In genomic region chr3:79866162-79866561, GRCh38 we compare ENCODE assay signal across 29 cellular contexts.
"Had no signal": no experiment of that assay in that cellular context is flagged by ENCODE, and none has a peak within 500 bp of the region (broad histone marks: within the 10 kb centered on the region; RNA-seq: fewer than 3 reads in every experiment).

No MANE protein-coding gene starts in this region.

- H3K27ac Mint-ChIP-seq: stimulated activated effector memory CD8-positive, alpha-beta T cell treated with anti-CD3 and anti-CD28 coated beads, Interleukin-12 subunit alpha, Interleukin-12 subunit beta, amount 100 ng/mL, for 72 hours; stimulated activated memory B cell treated with anti-CD40 and anti-IgM and Interleukin-4, amounts not matched to agents 10 μg/mL and 1 μg/mL and 100 μg/mL, for 72 hours; stimulated activated naive B cell treated with anti-CD40 and anti-IgM and Interleukin-4, amounts not matched to agents 10 μg/mL and 1 μg/mL and 100 μg/mL, for 72 hours; stimulated activated naive CD8-positive, alpha-beta T cell treated with anti-CD3 and anti-CD28 coated beads, Interleukin-15, amount 100 ng/mL, for 72 hours; stimulated activated naive CD8-positive, alpha-beta T cell treated with anti-CD3 and anti-CD28 coated beads, Interleukin-15, Interleukin-2, amounts not matched to agents 100 ng/mL and 50 ng/mL, for 24 hours; type B pancreatic cell had no signal

- DNase-seq: stimulated activated CD4-positive, alpha-beta T cell treated with anti-CD3 and anti-CD28 coated beads, Interleukin-2, amount 100 ng/mL, for 48 hours; stimulated activated CD4-positive, alpha-beta T cell treated with anti-CD3 and anti-CD28 coated beads, Interleukin-4, amount 100 ng/mL, for 1 hour; stimulated activated CD4-positive, alpha-beta T cell treated with anti-CD3 and anti-CD28 coated beads, Interleukin-4, amount 100 ng/mL, for 24 hours; stimulated activated CD4-positive, alpha-beta T cell treated with anti-CD3 and anti-CD28 coated beads, Interleukin-4, amount 100 ng/mL, for 4 hours; stimulated activated CD8-positive, alpha-beta memory T cell treated with anti-CD3 and anti-CD28 coated beads, Interleukin-4, amount 100 ng/mL, for 48 hours; stimulated activated naive B cell treated with anti-CD40 and anti-IgM and Interleukin-4, amounts not matched to agents 10 μg/mL and 1 μg/mL and 100 μg/mL, for 72 hours; stimulated activated naive CD4-positive, alpha-beta T cell; stimulated activated naive CD4-positive, alpha-beta T cell treated with Interleukin-2 at 50 U/mL for 16 hours; stimulated activated naive CD8-positive, alpha-beta T cell treated with anti-CD3 and anti-CD28 coated beads, Interleukin-15, amount 100 ng/mL, for 72 hours; stimulated activated naive CD8-positive, alpha-beta T cell treated with anti-CD3 and anti-CD28 coated beads, Interleukin-15, Interleukin-2, amounts not matched to agents 100 U/mL and 50 U/mL, for 24 hours; stomach; substantia nigra; testis; thyroid gland; tibial artery; transverse colon; trophoblast cell; upper lobe of left lung; upper lobe of right lung; uterus had no signal

- H3K36me3 Mint-ChIP-seq: stimulated activated effector memory CD8-positive, alpha-beta T cell treated with anti-CD3 and anti-CD28 coated beads, Interleukin-12 subunit alpha, Interleukin-12 subunit beta, amount 100 ng/mL, for 72 hours; stimulated activated memory B cell treated with anti-CD40 and anti-IgM and Interleukin-4, amounts not matched to agents 10 μg/mL and 1 μg/mL and 100 μg/mL, for 72 hours; stimulated activated naive B cell treated with anti-CD40 and anti-IgM and Interleukin-4, amounts not matched to agents 10 μg/mL and 1 μg/mL and 100 μg/mL, for 72 hours; type B pancreatic cell had no signal

- H3K4me1 Mint-ChIP-seq: stimulated activated effector memory CD8-positive, alpha-beta T cell treated with anti-CD3 and anti-CD28 coated beads, Interleukin-12 subunit alpha, Interleukin-12 subunit beta, amount 100 ng/mL, for 72 hours; stimulated activated memory B cell treated with anti-CD40 and anti-IgM and Interleukin-4, amounts not matched to agents 10 μg/mL and 1 μg/mL and 100 μg/mL, for 72 hours; stimulated activated naive B cell treated with anti-CD40 and anti-IgM and Interleukin-4, amounts not matched to agents 10 μg/mL and 1 μg/mL and 100 μg/mL, for 72 hours; stimulated activated naive CD8-positive, alpha-beta T cell treated with anti-CD3 and anti-CD28 coated beads, Interleukin-15, amount 100 ng/mL, for 72 hours had no signal

- FAIRE-seq: urothelium cell line had no signal

- H3K4me3 Mint-ChIP-seq: stimulated activated effector memory CD8-positive, alpha-beta T cell treated with anti-CD3 and anti-CD28 coated beads, Interleukin-12 subunit alpha, Interleukin-12 subunit beta, amount 100 ng/mL, for 72 hours; stimulated activated memory B cell treated with anti-CD40 and anti-IgM and Interleukin-4, amounts not matched to agents 10 μg/mL and 1 μg/mL and 100 μg/mL, for 72 hours; stimulated activated naive B cell treated with anti-CD40 and anti-IgM and Interleukin-4, amounts not matched to agents 10 μg/mL and 1 μg/mL and 100 μg/mL, for 72 hours; stimulated activated naive CD8-positive, alpha-beta T cell treated with anti-CD3 and anti-CD28 coated beads, Interleukin-15, amount 100 ng/mL, for 72 hours; stimulated activated naive CD8-positive, alpha-beta T cell treated with anti-CD3 and anti-CD28 coated beads, Interleukin-15, Interleukin-2, amounts not matched to agents 100 ng/mL and 50 ng/mL, for 24 hours; type B pancreatic cell had no signal

- H3K9me3 Mint-ChIP-seq: type B pancreatic cell had no signal

- H3K27me3 Mint-ChIP-seq: stimulated activated memory B cell treated with anti-CD40 and anti-IgM and Interleukin-4, amounts not matched to agents 10 μg/mL and 1 μg/mL and 100 μg/mL, for 72 hours; stimulated activated naive B cell treated with anti-CD40 and anti-IgM and Interleukin-4, amounts not matched to agents 10 μg/mL and 1 μg/mL and 100 μg/mL, for 72 hours; stimulated activated naive CD8-positive, alpha-beta T cell treated with anti-CD3 and anti-CD28 coated beads, Interleukin-15, amount 100 ng/mL, for 72 hours; stimulated activated naive CD8-positive, alpha-beta T cell treated with anti-CD3 and anti-CD28 coated beads, Interleukin-15, Interleukin-2, amounts not matched to agents 100 ng/mL and 50 ng/mL, for 24 hours; type B pancreatic cell had no signal

- H3K4me3 ChIP-seq: stomach, suprapubic skin, testis, thoracic aorta, thyroid gland, tibial artery, tibial nerve, transverse colon, upper lobe of left lung, upper lobe of right lung, uterus, vagina had no signal

- ATAC-seq: stimulated activated effector memory CD8-positive, alpha-beta T cell treated with anti-CD3 and anti-CD28 coated beads, Interleukin-12 subunit alpha, Interleukin-12 subunit beta, amount 100 ng/mL, for 72 hours; stimulated activated memory B cell treated with anti-CD40 and anti-IgM and Interleukin-4, amounts not matched to agents 10 μg/mL and 1 μg/mL and 100 μg/mL, for 72 hours; stimulated activated naive B cell treated with anti-CD40 and anti-IgM and Interleukin-4, amounts not matched to agents 10 μg/mL and 1 μg/mL and 100 μg/mL, for 72 hours; stimulated activated naive CD8-positive, alpha-beta T cell treated with anti-CD3 and anti-CD28 coated beads, Interleukin-15, amount 100 ng/mL, for 72 hours; stimulated activated naive CD8-positive, alpha-beta T cell treated with anti-CD3 and anti-CD28 coated beads, Interleukin-15, Interleukin-2, amounts not matched to agents 100 U/mL and 50 U/mL, for 24 hours; upper lobe of right lung had no signal
